In the genomic region with DNA sequence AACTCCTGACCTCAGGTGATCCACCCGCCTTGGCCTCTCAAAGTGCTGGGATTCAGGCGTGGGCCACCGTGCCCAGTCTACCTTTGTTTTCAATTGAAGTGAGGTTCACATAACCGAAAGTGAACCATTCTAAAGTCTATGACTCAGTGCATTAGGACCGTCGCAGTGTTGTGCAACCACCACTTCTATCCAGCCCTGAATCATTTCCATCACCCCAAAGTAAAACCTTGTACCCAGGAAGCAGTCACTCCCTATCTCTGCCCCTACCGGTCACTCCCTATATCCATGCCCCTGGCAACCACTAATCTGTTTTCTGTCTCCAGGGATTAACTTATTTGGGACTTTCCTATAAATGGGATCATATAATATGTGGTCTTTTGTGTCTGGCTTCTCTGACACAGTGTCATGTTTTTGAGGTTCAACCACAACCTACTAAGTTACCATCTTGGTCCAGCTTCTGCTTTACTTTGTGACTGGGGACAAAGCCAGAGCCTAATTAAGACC, we compare ENCODE assay signal across 10 cellular contexts. TPM values are rescaled to one million over a fixed set of nuclear protein-coding genes. Genes with fewer than 3 reads are reported as not detected.
DNase-seq lines count a peak whose midpoint lies in the region; ATAC-seq and TF ChIP-seq lines count a peak whose summit lies in the region.
"Had no signal": no experiment of that assay in that cellular context is flagged by ENCODE, and none has a peak within 500 bp of the region (broad histone marks: within the 10 kb centered on the region; RNA-seq: fewer than 3 reads in every experiment).

No MANE protein-coding gene starts in this region.

- CTCF ChIA-PET in CD4-positive, alpha-beta memory T cell (lab: Charles Lee; ENCODE audit: partially characterized antibody): no interaction called here
- CTCF ChIA-PET in T-cell (lab: Charles Lee): interaction anchor here in 1 of 2 donors (0.6 kb wide), 1 partner anchor 31 kb away, joined by 5 read pairs; no protein-coding TSS in a partner anchor

- ATAC-seq in lower lobe of right lung (peak; percentile 82 to 85), T-cell (replicated peaks in 1 of 4) (no peak)

- H3K9me3 Mint-ChIP-seq in CD4-positive, alpha-beta memory T cell: peaks cover 0 to 1% (median 0%) of the 10 kb centered on the region in 8 donors
- H3K9me3 Mint-ChIP-seq in T-cell: no peaks in the 10 kb centered on the region
- H3K9me3 Mint-ChIP-seq: activated B cell treated with CpG ODN at 0.5 μM for 24 hours had no signal

- no peaks in the 10 kb centered on the region for H3K36me3 ChIP-seq in lower lobe of right lung
- no peaks in the 10 kb centered on the region for H3K36me3 ChIP-seq in CD4-positive, alpha-beta memory T cell (ENCODE audit: insufficient read depth, low read length)
- H3K36me3 ChIP-seq: right lobe of liver had no signal

- H3K4me1 ChIP-seq in lower lobe of right lung: peaks cover 17% of the 10 kb centered on the region
- no peaks in the 10 kb centered on the region for H3K4me1 ChIP-seq in CD4-positive, alpha-beta memory T cell (ENCODE audit: insufficient read depth, low read length)
- H3K4me1 ChIP-seq: right lobe of liver had no signal

- H3K36me3 Mint-ChIP-seq in CD4-positive, alpha-beta memory T cell: no peaks in the 10 kb centered on the region
- no peaks in the 10 kb centered on the region for H3K36me3 Mint-ChIP-seq in T-cell

- peak; percentile 99 for DNase-seq in A172 (ENCODE audit: low spot score)
- peak; percentile 90 for DNase-seq in HS-5 (ENCODE audit: low read depth)
- peak; percentile 84 for DNase-seq in amniotic stem cell (lab: John Stamatoyannopoulos, UW)
- DNase-seq in lower lobe of right lung: peak; percentile 67
- no peak for DNase-seq in CD4-positive, alpha-beta memory T cell
- DNase-seq in T-cell: no peak
- DNase-seq in DMS79 (lab: John Stamatoyannopoulos, UW): no peak
- DNase-seq in Kasumi-1 (lab: John Stamatoyannopoulos, UW): no peak
- DNase-seq: activated B cell treated with CpG ODN at 0.5 μM for 24 hours, right lobe of liver had no signal

- peak overlapping the region; percentile 32 for H3K27ac ChIP-seq in lower lobe of right lung
- H3K27ac ChIP-seq in CD4-positive, alpha-beta memory T cell (ENCODE audit: low read depth, low read length): no peak overlapping the region
- H3K27ac ChIP-seq: right lobe of liver had no signal

- POLR2A ChIA-PET in CD4-positive, alpha-beta memory T cell (lab: Charles Lee; ENCODE audit: partially characterized antibody): no interaction called here
- POLR2A ChIA-PET in T-cell (lab: Charles Lee): no interaction called here

- no peaks in the 10 kb centered on the region for H3K4me1 Mint-ChIP-seq in CD4-positive, alpha-beta memory T cell
- H3K4me1 Mint-ChIP-seq in T-cell: no peaks in the 10 kb centered on the region
- H3K4me1 Mint-ChIP-seq: activated B cell treated with CpG ODN at 0.5 μM for 24 hours had no signal

- peak; percentile 16 for TF ChIP-seq CTCF in lower lobe of right lung (IDR thresholded peaks at IDR 0.05)

- H3K4me3 Mint-ChIP-seq in CD4-positive, alpha-beta memory T cell: no peak overlapping the region
- no peak overlapping the region for H3K4me3 Mint-ChIP-seq in T-cell
- H3K4me3 Mint-ChIP-seq: activated B cell treated with CpG ODN at 0.5 μM for 24 hours had no signal

- no peak overlapping the region for H3K27ac Mint-ChIP-seq in CD4-positive, alpha-beta memory T cell
- H3K27ac Mint-ChIP-seq in T-cell: no peak overlapping the region
- H3K27ac Mint-ChIP-seq: activated B cell treated with CpG ODN at 0.5 μM for 24 hours had no signal

- H3K27me3 Mint-ChIP-seq in CD4-positive, alpha-beta memory T cell: no peaks in the 10 kb centered on the region
- no peaks in the 10 kb centered on the region for H3K27me3 Mint-ChIP-seq in T-cell
- H3K27me3 Mint-ChIP-seq: activated B cell treated with CpG ODN at 0.5 μM for 24 hours had no signal

- intact Hi-C loops in lower lobe of right lung (cut with DNase I): no loop called here
- intact Hi-C loops in CD4-positive, alpha-beta memory T cell (cut with micrococcal nuclease): no loop called here

- H3K27me3 ChIP-seq in lower lobe of right lung (ENCODE audit: low read depth): no peaks in the 10 kb centered on the region
- H3K27me3 ChIP-seq in CD4-positive, alpha-beta memory T cell (ENCODE audit: insufficient read depth, low read length): no peaks in the 10 kb centered on the region
- H3K27me3 ChIP-seq: right lobe of liver had no signal

- H3K4me3 ChIP-seq in lower lobe of right lung: no peak overlapping the region
- no peak overlapping the region for H3K4me3 ChIP-seq in CD4-positive, alpha-beta memory T cell (ENCODE audit: low read length in 2 of 2)
- H3K4me3 ChIP-seq: right lobe of liver had no signal

- H3K9me3 ChIP-seq in lower lobe of right lung: no peaks in the 10 kb centered on the region
- no peaks in the 10 kb centered on the region for H3K9me3 ChIP-seq in CD4-positive, alpha-beta memory T cell (ENCODE audit: control insufficient read depth in 1 of 2, low read length in 2 of 2)
- H3K9me3 ChIP-seq: right lobe of liver had no signal

RNA-seq across cellular contexts. Expression of gene CDC42EP4, which starts 28.3 kb away (rescaled TPM):
- total RNA-seq in A172 (2014; rRNA removed; shearing (Covaris generic)): 42.1 and 53.8 TPM in 2 replicates
- total RNA-seq in lower lobe of right lung (44.6 TPM), T-cell (1 to 10 TPM; 1.1 to 3.7 (median 1.3) TPM)
- 1 to 10 TPM; 1.1 to 1.4 TPM for total RNA-seq in CD4-positive, alpha-beta memory T cell
- polyA plus RNA-seq in CD4-positive, alpha-beta memory T cell: under 1 TPM; 0.37 to 0.92 TPM

Comparison
In these comparisons a context has a peak if more than half of its experiments do, and no peak if none do; other contexts are left out.
1. DNase-seq: peak in A172 (single experiment), HS-5 (single experiment), amniotic stem cell (single experiment) and lower lobe of right lung (single experiment); none in CD4-positive, alpha-beta memory T cell (0 of 5), T-cell (0 of 34), DMS79 (single experiment) and Kasumi-1 (0 of 2).
2. ATAC-seq: peak in lower lobe of right lung (2 of 2); none in T-cell (0 of 4).